ENCODE assay signal across 1 cellular context in genomic region chr5:112957970-112958773, GRCh38.
TF ChIP-seq lines count a peak whose summit lies in the region.

No MANE protein-coding gene starts in this region.

TF ChIP-seq in HEK293, 187 proteins besides CTCF, POLR2A, EP300 and RAD21 (continued from another document):
- TF ChIP-seq ZNF843 (tag by site-specific recombination; IDR thresholded peaks at IDR 0.05) (peak; percentile 60; the same call in 1 of the 2 replicates), ZBTB11 (tag by site-specific recombination; conservative IDR thresholded peaks at IDR 0.05; ENCODE audit: low read depth) (no peak), ZNF600 (tag by site-specific recombination; IDR thresholded peaks at IDR 0.05) (peak; percentile 81), ZNF660 (tag by site-specific recombination; IDR thresholded peaks at IDR 0.05) (peak; percentile 83; the same call in 1 of the 2 replicates), OVOL3 (tag by site-specific recombination; IDR thresholded peaks at IDR 0.05) (peak; percentile 27; the same call in 1 of the 2 replicates), ZNF2 (tag by site-specific recombination; IDR thresholded peaks at IDR 0.05) (0 out of 2 replicates have a peak, but pooled peaks have one; percentile 22), ZNF548 (tag by site-specific recombination; IDR thresholded peaks at IDR 0.05) (no peak), ZNF274 (IDR thresholded peaks at IDR 0.05; ENCODE audit: low read length) (no peak), ZNF274 (tag by site-specific recombination; IDR thresholded peaks at IDR 0.05; ENCODE audit: borderline replicate concordance) (no peak), ZNF354C (tag by site-specific recombination; IDR thresholded peaks at IDR 0.05; ENCODE audit: borderline replicate concordance, low read depth) (no peak), KLF9 (tag by site-specific recombination; IDR thresholded peaks at IDR 0.05; ENCODE audit: low read depth) (peak; percentile 10; the same call in 1 of the 2 replicates), ZNF202 (tag by site-specific recombination; IDR thresholded peaks at IDR 0.05; ENCODE audit: borderline replicate concordance) (no peak), PRDM6 (tag by site-specific recombination; IDR thresholded peaks at IDR 0.05) (peak; percentile 66), ZNF558 (tag by site-specific recombination; IDR thresholded peaks at IDR 0.05) (peak; percentile 29; the same call in 1 of the 2 replicates), SALL2 (tag by site-specific recombination; IDR thresholded peaks at IDR 0.05; ENCODE audit: borderline replicate concordance) (no peak), KLF8 (tag by site-specific recombination; IDR thresholded peaks at IDR 0.05) (0 out of 2 replicates have a peak, but pooled peaks have one; percentile 26), SP2 (tag by site-specific recombination; IDR thresholded peaks at IDR 0.05) (no peak), ZBTB44 (tag by site-specific recombination; IDR thresholded peaks at IDR 0.05) (peak; percentile 44; the same call in 1 of the 2 replicates), YY2 (tag by site-specific recombination; IDR thresholded peaks at IDR 0.05) (no peak), ZBTB10 (tag by site-specific recombination; IDR thresholded peaks at IDR 0.05) (no peak), ZNF624 (tag by site-specific recombination; IDR thresholded peaks at IDR 0.05) (no peak), ZNF670 (tag by site-specific recombination; IDR thresholded peaks at IDR 0.05; ENCODE audit: low read depth) (no peak), ZNF121 (tag by site-specific recombination; IDR thresholded peaks at IDR 0.05) (no peak), ZBTB17 (tag by site-specific recombination; IDR thresholded peaks at IDR 0.05) (peak; percentile 78), ATF2 (tag by site-specific recombination; IDR thresholded peaks at IDR 0.05; ENCODE audit: low read depth) (no peak), ZNF335 (tag by site-specific recombination; conservative IDR thresholded peaks at IDR 0.05) (0 out of 2 replicates have a peak, but pooled peaks have one; percentile 20), ZNF362 (tag by site-specific recombination; IDR thresholded peaks at IDR 0.05) (0 out of 2 replicates have a peak, but pooled peaks have one; percentile 77), ZNF747 (tag by site-specific recombination; IDR thresholded peaks at IDR 0.05) (no peak), ZNF837 (tag by site-specific recombination; IDR thresholded peaks at IDR 0.05) (no peak), TSHZ1 (tag by site-specific recombination; IDR thresholded peaks at IDR 0.05; ENCODE audit: borderline replicate concordance) (0 out of 2 replicates have a peak, but pooled peaks have one; percentile 41), ZEB2 (tag by site-specific recombination; IDR thresholded peaks at IDR 0.05) (peak; percentile 84), KLF10 (tag by site-specific recombination; IDR thresholded peaks at IDR 0.05) (no peak), ZFP69B (tag by site-specific recombination; IDR thresholded peaks at IDR 0.05) (0 out of 2 replicates have a peak, but pooled peaks have one; percentile 30), ZNF645 (tag by site-specific recombination; IDR thresholded peaks at IDR 0.05) (no peak), OSR2 (tag by site-specific recombination; IDR thresholded peaks at IDR 0.05) (peak; percentile 14; the same call in 1 of the 2 replicates), GLI2 (tag by site-specific recombination; IDR thresholded peaks at IDR 0.05; ENCODE audit: borderline replicate concordance, low read depth) (no peak)
